In genomic region chr3:56251343-56251945, GRCh38 we compare ENCODE assay signal across 9 cellular contexts.
DNase-seq lines count a peak whose midpoint lies in the region; ATAC-seq, FAIRE-seq and TF ChIP-seq lines count a peak whose summit lies in the region.
"Had no signal": no experiment of that assay in that cellular context is flagged by ENCODE, and none has a peak within 500 bp of the region (broad histone marks: within the 10 kb centered on the region; RNA-seq: fewer than 3 reads in every experiment).

No MANE protein-coding gene starts in this region.

- TF ChIP-seq CTCF in 22Rv1 (IDR thresholded peaks at IDR 0.05) (peak; percentile 82), D721Med (IDR thresholded peaks at IDR 0.05; ENCODE audit: insufficient read depth, missing control alignments) (peak; percentile 87), LNCAP (IDR thresholded peaks at IDR 0.05) (peak; percentile 87), foreskin keratinocyte (conservative IDR thresholded peaks at IDR 0.05) (peak; percentile 89)

- ATAC-seq in foreskin keratinocyte: peak; percentile 50
- no peak for ATAC-seq in GM18867 (IDR thresholded peaks at IDR 0.05; ENCODE audit: unreplicated experiment)
- no peak for ATAC-seq in HG02884 (IDR thresholded peaks at IDR 0.05; ENCODE audit: unreplicated experiment)
- ATAC-seq: left colon had no signal

- no peaks in the 10 kb centered on the region for H3K4me1 ChIP-seq in foreskin keratinocyte

- FAIRE-seq in D721Med (lab: Jason Lieb, UNC): no peak

- H3K27me3 ChIP-seq in foreskin keratinocyte: peaks cover 3% of the 10 kb centered on the region

- no peak for DNase-seq in D721Med (ENCODE audit: insufficient read length, low spot score)
- peak; percentile 52 for DNase-seq in SW480 (ENCODE audit: low spot score)
- DNase-seq in foreskin keratinocyte: peak; percentile 7 to 37
- peak; percentile 75 for DNase-seq in retina

- H3K27ac ChIP-seq in 22Rv1 (no peak overlapping the region), foreskin keratinocyte (no peak overlapping the region)
